ENCODE assay signal across 8 cellular contexts in the genomic region with DNA sequence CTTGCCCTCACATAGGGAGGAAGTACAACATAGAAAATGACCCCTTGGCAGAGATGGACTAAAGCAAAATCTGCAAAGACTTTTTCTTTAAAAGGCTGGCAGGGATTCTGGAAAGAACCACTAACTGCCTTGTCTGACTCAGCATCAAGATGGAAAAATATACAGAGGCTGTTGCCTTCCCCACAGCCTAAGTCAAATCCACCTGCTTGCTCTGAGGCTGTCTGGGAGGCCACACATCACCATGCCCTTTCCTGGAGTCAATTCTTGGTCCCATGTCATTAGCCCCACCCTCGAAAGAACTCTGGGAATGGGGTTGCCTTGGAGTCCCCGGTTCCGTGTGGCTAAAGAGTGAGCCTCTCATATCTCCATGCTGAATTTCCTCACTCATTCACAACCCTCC. TPM values are rescaled to one million over a fixed set of nuclear protein-coding genes. Genes with fewer than 3 reads are reported as not detected.
DNase-seq lines count a peak whose midpoint lies in the region; ATAC-seq and TF ChIP-seq lines count a peak whose summit lies in the region.

No MANE protein-coding gene starts in this region.

- H3K9ac ChIP-seq in DND-41 (ENCODE audit: low read depth, low read length) = peak overlapping the region; percentile 54

- no peaks in the 10 kb centered on the region for H3K79me2 ChIP-seq in DND-41 (ENCODE audit: insufficient read depth, low read length)

- DNase-seq in DND-41 (no peak), SJCRH30 (no peak), gastrocnemius medialis (no peak), mesenteric fat pad (ENCODE audit: low spot score) (no peak)

- no peaks in the 10 kb centered on the region for H3K36me3 ChIP-seq in DND-41 (ENCODE audit: insufficient read depth, low read length)
- no peaks in the 10 kb centered on the region for H3K36me3 ChIP-seq in SJCRH30
- H3K36me3 ChIP-seq in gastrocnemius medialis = no peaks in the 10 kb centered on the region

- H3K4me1 ChIP-seq in DND-41 (ENCODE audit: insufficient read depth, low read length) (peaks cover 81% of the 10 kb centered on the region), SJCRH30 (peaks cover 41% of the 10 kb centered on the region), gastrocnemius medialis (peaks cover 26 to 38% of the 10 kb centered on the region in 2 donors)

- H3K27ac ChIP-seq in DND-41 (ENCODE audit: low read length) (peak overlapping the region; percentile 95), SJCRH30 (peak overlapping the region; percentile 57), gastrocnemius medialis (peak overlapping the region; percentile 72 to 78 (median 74))

- in situ Hi-C loops in gastrocnemius medialis (cut with MboI; ENCODE audit: low sequenced_read_pairs in 4 of 4) = no loop called here

- H2AFZ ChIP-seq in DND-41 (ENCODE audit: low read depth, low read length) = peak overlapping the region; percentile 23

- no peak overlapping the region for H3K4me2 ChIP-seq in DND-41 (ENCODE audit: insufficient read depth, low read length)

- H3K27me3 ChIP-seq in DND-41 (ENCODE audit: insufficient read depth, low read length, poor library complexity) = no peaks in the 10 kb centered on the region
- H3K27me3 ChIP-seq in SJCRH30 = no peaks in the 10 kb centered on the region
- no peaks in the 10 kb centered on the region for H3K27me3 ChIP-seq in gastrocnemius medialis

- ATAC-seq in DND-41 (ENCODE audit: insufficient read depth, low read depth) (no peak), esophagus mucosa (peak; percentile 11), gastrocnemius medialis (peak in 1 of 2 donors; percentile 7), GM18868 (IDR thresholded peaks at IDR 0.05; ENCODE audit: unreplicated experiment) (no peak), GM21528 (IDR thresholded peaks at IDR 0.05; ENCODE audit: low FRiP score, unreplicated experiment) (no peak), HG03025 (IDR thresholded peaks at IDR 0.05; ENCODE audit: low FRiP score, unreplicated experiment) (no peak)

- H3K9me3 ChIP-seq in DND-41 (ENCODE audit: insufficient read depth, low read length, severe bottlenecking) = no peaks in the 10 kb centered on the region
- H3K9me3 ChIP-seq in SJCRH30 (replicated peaks) = no peaks in the 10 kb centered on the region
- no peaks in the 10 kb centered on the region for H3K9me3 ChIP-seq in gastrocnemius medialis

- no peaks in the 10 kb centered on the region for H4K20me1 ChIP-seq in DND-41 (ENCODE audit: insufficient read depth, low read length)

- intact Hi-C loops in gastrocnemius medialis (cut with DNase I; ENCODE audit: low total_unique reads) = loop anchor here (5.0 to 10.0 kb wide), 2 partner anchors 64 to 73 kb away; no protein-coding TSS in a partner anchor

- no peak overlapping the region for H3K4me3 ChIP-seq in DND-41 (ENCODE audit: low read depth in 1 of 2, low read length in 2 of 2)
- H3K4me3 ChIP-seq in SJCRH30 = no peak overlapping the region
- no peak overlapping the region for H3K4me3 ChIP-seq in gastrocnemius medialis

- TF ChIP-seq POLR2A in gastrocnemius medialis (IDR thresholded peaks at IDR 0.05) = no peak

- TF ChIP-seq CTCF in DND-41 (IDR thresholded peaks at IDR 0.05; ENCODE audit: borderline replicate concordance, extremely low read depth, low read length, poor library complexity, severe bottlenecking) (no peak), gastrocnemius medialis (IDR thresholded peaks at IDR 0.05 in 4 of 5, conservative IDR thresholded peaks at IDR 0.05 in 1 of 5) (no peak)

RNA-seq across cellular contexts. Expression of gene BMP10, which starts 39.5 kb away (rescaled TPM):
- total RNA-seq in SJCRH30 (2014; rRNA removed; shearing (Covaris generic)) = 0.08 TPM in 1 of 2 replicates, not detected in the other
- total RNA-seq in esophagus mucosa = not detected
- total RNA-seq in gastrocnemius medialis = not detected
- total RNA-seq in mesenteric fat pad = not detected
